ENCODE assay signal across 1 cellular context in the genomic region with DNA sequence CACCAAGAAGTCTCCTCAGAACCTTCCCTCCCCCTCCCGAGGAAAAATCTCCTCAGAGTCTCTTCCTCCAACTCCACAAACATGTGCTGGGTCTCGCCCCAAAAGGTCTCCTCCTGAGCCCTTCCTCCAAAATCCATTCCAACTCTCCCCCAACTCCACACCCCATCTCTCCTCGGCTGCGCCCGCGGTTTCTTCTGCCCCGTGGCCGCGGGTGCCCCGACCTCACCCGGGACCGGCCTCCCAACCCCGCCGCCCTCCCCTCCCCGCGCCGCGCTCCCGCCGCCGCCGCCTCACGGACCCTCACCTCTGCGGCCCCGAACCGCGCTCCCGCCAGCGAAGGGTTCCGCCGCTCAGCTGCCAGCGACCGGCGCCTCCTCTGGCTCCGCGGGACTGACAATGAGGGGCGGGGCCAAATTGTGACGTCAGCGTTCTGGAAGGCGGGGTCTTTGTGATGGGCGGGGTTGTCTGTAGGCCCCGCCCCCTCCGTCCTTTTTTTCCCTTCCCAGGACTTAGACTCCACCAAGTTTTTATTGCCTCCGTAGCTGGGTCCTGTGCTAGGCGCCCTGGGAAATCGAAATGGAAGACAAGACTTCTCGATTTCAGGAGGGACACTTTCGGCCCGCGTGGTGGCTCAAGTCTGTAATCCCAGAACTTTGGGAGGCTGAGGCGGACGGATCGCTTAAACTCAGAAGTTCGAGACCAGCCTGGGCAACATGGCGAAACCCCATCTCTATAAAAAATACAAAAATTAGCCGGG.
TF ChIP-seq lines count a peak whose summit lies in the region.

Gene LUZP1 (minus strand): TSS at position 395 of the 757 bp plus-strand sequence.

TF ChIP-seq in GM12878, 131 proteins besides CTCF, POLR2A, EP300 and RAD21 (continued from another document and continues in another):
- TF ChIP-seq PKNOX1 (IDR thresholded peaks at IDR 0.05): peak; percentile 84
- TF ChIP-seq ETV6 (conservative IDR thresholded peaks at IDR 0.05 in 1 of 2, IDR thresholded peaks at IDR 0.05 in 1 of 2; ENCODE audit: borderline replicate concordance in 1 of 2, low read depth in 1 of 2): no peak
- TF ChIP-seq ESRRA (IDR thresholded peaks at IDR 0.05; ENCODE audit: low read length): no peak
- TF ChIP-seq WRNIP1 (IDR thresholded peaks at IDR 0.05; ENCODE audit: borderline replicate concordance, low read depth, low read length): no peak
- no peak for TF ChIP-seq JUND (IDR thresholded peaks at IDR 0.05; ENCODE audit: low read depth, low read length)
- TF ChIP-seq CUX1 (IDR thresholded peaks at IDR 0.05; ENCODE audit: insufficient replicate concordance, low read depth, low read length): no peak
- peak; percentile 76 for TF ChIP-seq CREM (IDR thresholded peaks at IDR 0.05; ENCODE audit: low read depth)
- no peak for TF ChIP-seq PAX8 (IDR thresholded peaks at IDR 0.05)
- TF ChIP-seq ZBTB33 (IDR thresholded peaks at IDR 0.05): no peak
- TF ChIP-seq, protein P1, sequence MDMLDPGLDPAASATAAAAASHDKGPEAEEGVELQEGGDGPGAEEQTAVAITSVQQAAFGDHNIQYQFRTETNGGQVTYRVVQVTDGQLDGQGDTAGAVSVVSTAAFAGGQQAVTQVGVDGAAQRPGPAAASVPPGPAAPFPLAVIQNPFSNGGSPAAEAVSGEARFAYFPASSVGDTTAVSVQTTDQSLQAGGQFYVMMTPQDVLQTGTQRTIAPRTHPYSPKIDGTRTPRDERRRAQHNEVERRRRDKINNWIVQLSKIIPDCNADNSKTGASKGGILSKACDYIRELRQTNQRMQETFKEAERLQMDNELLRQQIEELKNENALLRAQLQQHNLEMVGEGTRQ (IDR thresholded peaks at IDR 0.05; ENCODE audit: borderline replicate concordance, low read depth, low read length): no peak
- TF ChIP-seq RB1 (IDR thresholded peaks at IDR 0.05; ENCODE audit: borderline replicate concordance): peak; percentile 75; the same call in 1 of the 2 replicates
- no peak for TF ChIP-seq E4F1 (IDR thresholded peaks at IDR 0.05; ENCODE audit: borderline replicate concordance, partially characterized antibody)
- no peak for TF ChIP-seq PRDM15 (CRISPR knock-in tag; IDR thresholded peaks at IDR 0.05)
- no peak for TF ChIP-seq BMI1 (IDR thresholded peaks at IDR 0.05; ENCODE audit: borderline replicate concordance)
- TF ChIP-seq MYC (IDR thresholded peaks at IDR 0.05; ENCODE audit: insufficient read depth, insufficient read length, insufficient replicate concordance, low read length, severe bottlenecking): no peak
- peak; percentile 56 for TF ChIP-seq IKZF1 (conservative IDR thresholded peaks at IDR 0.05)
- no peak for TF ChIP-seq NFIC (IDR thresholded peaks at IDR 0.05; ENCODE audit: low read depth, low read length)
- TF ChIP-seq POLR2AphosphoS2 (IDR thresholded peaks at IDR 0.05; ENCODE audit: low read depth, low read length): peak; percentile 64; the same call in 1 of the 2 replicates
- TF ChIP-seq ZSCAN29 (IDR thresholded peaks at IDR 0.05): no peak
- no peak for TF ChIP-seq CHD2 (IDR thresholded peaks at IDR 0.05; ENCODE audit: borderline replicate concordance, low read depth, low read length)
- TF ChIP-seq BACH1 (IDR thresholded peaks at IDR 0.05; ENCODE audit: borderline replicate concordance): no peak
- TF ChIP-seq HCFC1 (IDR thresholded peaks at IDR 0.05; ENCODE audit: low read length): no peak
- peak; percentile 67 for TF ChIP-seq SP1 (IDR thresholded peaks at IDR 0.05; ENCODE audit: low read depth, low read length)
- TF ChIP-seq KDM1A (IDR thresholded peaks at IDR 0.05; ENCODE audit: borderline replicate concordance): no peak
- TF ChIP-seq CBFB (IDR thresholded peaks at IDR 0.05; ENCODE audit: low read depth): no peak
- TF ChIP-seq, protein P2, sequence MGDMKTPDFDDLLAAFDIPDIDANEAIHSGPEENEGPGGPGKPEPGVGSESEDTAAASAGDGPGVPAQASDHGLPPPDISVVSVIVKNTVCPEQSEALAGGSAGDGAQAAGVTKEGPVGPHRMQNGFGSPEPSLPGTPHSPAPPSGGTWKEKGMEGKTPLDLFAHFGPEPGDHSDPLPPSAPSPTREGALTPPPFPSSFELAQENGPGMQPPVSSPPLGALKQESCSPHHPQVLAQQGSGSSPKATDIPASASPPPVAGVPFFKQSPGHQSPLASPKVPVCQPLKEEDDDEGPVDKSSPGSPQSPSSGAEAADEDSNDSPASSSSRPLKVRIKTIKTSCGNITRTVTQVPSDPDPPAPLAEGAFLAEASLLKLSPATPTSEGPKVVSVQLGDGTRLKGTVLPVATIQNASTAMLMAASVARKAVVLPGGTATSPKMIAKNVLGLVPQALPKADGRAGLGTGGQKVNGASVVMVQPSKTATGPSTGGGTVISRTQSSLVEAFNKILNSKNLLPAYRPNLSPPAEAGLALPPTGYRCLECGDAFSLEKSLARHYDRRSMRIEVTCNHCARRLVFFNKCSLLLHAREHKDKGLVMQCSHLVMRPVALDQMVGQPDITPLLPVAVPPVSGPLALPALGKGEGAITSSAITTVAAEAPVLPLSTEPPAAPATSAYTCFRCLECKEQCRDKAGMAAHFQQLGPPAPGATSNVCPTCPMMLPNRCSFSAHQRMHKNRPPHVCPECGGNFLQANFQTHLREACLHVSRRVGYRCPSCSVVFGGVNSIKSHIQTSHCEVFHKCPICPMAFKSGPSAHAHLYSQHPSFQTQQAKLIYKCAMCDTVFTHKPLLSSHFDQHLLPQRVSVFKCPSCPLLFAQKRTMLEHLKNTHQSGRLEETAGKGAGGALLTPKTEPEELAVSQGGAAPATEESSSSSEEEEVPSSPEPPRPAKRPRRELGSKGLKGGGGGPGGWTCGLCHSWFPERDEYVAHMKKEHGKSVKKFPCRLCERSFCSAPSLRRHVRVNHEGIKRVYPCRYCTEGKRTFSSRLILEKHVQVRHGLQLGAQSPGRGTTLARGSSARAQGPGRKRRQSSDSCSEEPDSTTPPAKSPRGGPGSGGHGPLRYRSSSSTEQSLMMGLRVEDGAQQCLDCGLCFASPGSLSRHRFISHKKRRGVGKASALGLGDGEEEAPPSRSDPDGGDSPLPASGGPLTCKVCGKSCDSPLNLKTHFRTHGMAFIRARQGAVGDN (IDR thresholded peaks at IDR 0.05): no peak
